Comparison of ENCODE assay signal across 19 cellular contexts in the genomic region with DNA sequence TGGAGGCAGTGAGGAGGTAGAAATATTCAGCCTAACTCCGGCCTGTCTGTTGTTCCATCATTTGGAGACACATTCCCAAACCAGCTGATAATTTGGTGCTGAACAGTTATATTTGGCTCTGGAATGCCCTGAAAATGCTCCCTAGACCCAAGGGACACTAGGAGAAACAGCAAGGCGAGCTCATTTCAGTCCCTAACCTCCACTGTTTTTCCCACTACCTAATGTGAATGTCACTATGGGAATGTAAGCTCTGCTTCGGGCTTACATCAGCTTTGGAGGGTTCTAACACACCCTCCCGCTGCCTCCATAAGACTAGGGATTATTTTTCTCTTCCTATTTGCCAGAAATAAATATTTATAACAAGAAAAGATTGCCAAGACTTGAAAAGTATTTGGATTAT.
A peak's percentile ranks its signal among the peaks of the same experiment; 100 is the strongest.
DNase-seq lines count a peak whose midpoint lies in the region; ATAC-seq and TF ChIP-seq lines count a peak whose summit lies in the region.
"Had no signal": no experiment of that assay in that cellular context is flagged by ENCODE, and none has a peak within 500 bp of the region (broad histone marks: within the 10 kb centered on the region; RNA-seq: fewer than 3 reads in every experiment).

No MANE protein-coding gene starts in this region.

- CTCF ChIA-PET in Panc1 (lab: Charles Lee) = no interaction called here

- in situ Hi-C loops in Panc1 (cut with HindIII; ENCODE audit: low pct_unique_long_range_greater_than_20kb, low sequenced_read_pairs) = no loop called here

- H3K9me3 ChIP-seq in Panc1 (ENCODE audit: control insufficient read depth, insufficient read depth, low read depth, low read length) = no peaks in the 10 kb centered on the region
- no peaks in the 10 kb centered on the region for H3K9me3 ChIP-seq in mucosa of rectum (ENCODE audit: control insufficient read depth in 2 of 2, low read length in 2 of 2)
- no peaks in the 10 kb centered on the region for H3K9me3 ChIP-seq in stomach smooth muscle (ENCODE audit: control insufficient read depth in 2 of 2, low read length in 2 of 2)
- H3K9me3 ChIP-seq: left lung, neutrophil had no signal

- POLR2A ChIA-PET in Panc1 (lab: Charles Lee) = no interaction called here

- no peak overlapping the region for H3K4me3 ChIP-seq in Panc1 (ENCODE audit: low read depth in 2 of 2, low read length in 2 of 2)
- no peak overlapping the region for H3K4me3 ChIP-seq in fibroblast of villous mesenchyme (ENCODE audit: low read depth, low read length)
- H3K4me3 ChIP-seq in mucosa of rectum (ENCODE audit: low read length in 2 of 2) = no peak overlapping the region
- no peak overlapping the region for H3K4me3 ChIP-seq in stomach smooth muscle (ENCODE audit: low read length in 2 of 2)
- H3K4me3 ChIP-seq: left lung had no signal

- H3K4me1 ChIP-seq in Panc1 (ENCODE audit: control insufficient read depth, insufficient read depth, low read length) (peaks cover 6% of the 10 kb centered on the region; the same call in 1 of the 2 replicates), mucosa of rectum (ENCODE audit: control insufficient read depth in 2 of 2, insufficient read depth in 2 of 2, low read length in 2 of 2) (peaks cover 0 to 3% of the 10 kb centered on the region in 2 donors), stomach smooth muscle (ENCODE audit: control insufficient read depth, insufficient read depth, low read length) (peaks cover 47% of the 10 kb centered on the region), foreskin keratinocyte (peaks cover 8% of the 10 kb centered on the region)
- H3K4me1 ChIP-seq: left lung had no signal

- ATAC-seq in Panc1 (no peak), foreskin keratinocyte (no peak), HG03342 (IDR thresholded peaks at IDR 0.05; ENCODE audit: unreplicated experiment) (no peak), HG02981 (IDR thresholded peaks at IDR 0.05; ENCODE audit: unreplicated experiment) (no peak)
- ATAC-seq: activated naive CD4-positive, alpha-beta T cell treated with anti-CD3 and anti-CD28 coated beads, Interleukin-2, amount 50 U/mL, for 72 hours; activated T-helper 17 cell treated with anti-CD3 and anti-CD28 coated beads, Interleukin-2, amount 50 U/mL, for 72 hours; esophagus mucosa; left lung; WTC11 had no signal

- H3K27me3 ChIP-seq in Panc1 (ENCODE audit: control insufficient read depth, insufficient read depth, low read length) (no peaks in the 10 kb centered on the region), mucosa of rectum (ENCODE audit: control insufficient read depth in 2 of 2, insufficient read depth in 2 of 2, low read length in 2 of 2) (no peaks in the 10 kb centered on the region), stomach smooth muscle (ENCODE audit: control insufficient read depth in 1 of 2, insufficient read depth in 2 of 2, low read length in 2 of 2) (no peaks in the 10 kb centered on the region), foreskin keratinocyte (no peaks in the 10 kb centered on the region)
- H3K27me3 ChIP-seq: left lung, neutrophil had no signal

- DNase-seq in Panc1 (ENCODE audit: low read depth, low spot score) = no peak
- DNase-seq in fibroblast of villous mesenchyme (ENCODE audit: low read depth) = peak; percentile 31
- no peak for DNase-seq in foreskin keratinocyte
- DNase-seq in SHP77 treated with DMSO at 0.1 percent for 48 hours (lab: John Stamatoyannopoulos, UW) = no peak
- DNase-seq: cerebellar nuclear complex; effector memory CD4-positive, alpha-beta T cell; head of caudate nucleus; left lung; MV-4-11; NCI-H524 treated with DMSO at 0.1 percent for 48 hours had no signal

- BruUV-seq in Panc1 (replicated peaks; lab: Mats Ljungman, UMichigan) = no TSS peak

- peak overlapping the region; percentile 14 for H3K27ac ChIP-seq in Panc1 (ENCODE audit: low read length)
- H3K27ac ChIP-seq in mucosa of rectum (ENCODE audit: low read depth in 2 of 2, low read length in 2 of 2) = peak overlapping the region; percentile 20 to 40
- H3K27ac ChIP-seq in stomach smooth muscle (ENCODE audit: low read length) = peak overlapping the region; percentile 58
- H3K27ac ChIP-seq in foreskin keratinocyte = no peak overlapping the region
- H3K27ac ChIP-seq: neutrophil had no signal

- TF ChIP-seq CTCF in Panc1 (IDR thresholded peaks at IDR 0.05) = no peak
- no peak for TF ChIP-seq CTCF in fibroblast of villous mesenchyme (IDR thresholded peaks at IDR 0.05; ENCODE audit: insufficient read depth, low read depth, low read length)
- TF ChIP-seq CTCF in foreskin keratinocyte (conservative IDR thresholded peaks at IDR 0.05) = no peak

- no peak overlapping the region for H3K9ac ChIP-seq in mucosa of rectum (ENCODE audit: low read depth in 1 of 2, low read length in 2 of 2)
- H3K9ac ChIP-seq in stomach smooth muscle (ENCODE audit: low read length in 2 of 2) = no peak overlapping the region

- intact Hi-C loops in Panc1 (cut with micrococcal nuclease; ENCODE audit: unreplicated experiment) = no loop called here

- H3K36me3 ChIP-seq in Panc1 (ENCODE audit: control insufficient read depth, insufficient read depth, low read length) (no peaks in the 10 kb centered on the region), mucosa of rectum (ENCODE audit: control insufficient read depth in 2 of 2, insufficient read depth in 2 of 2, low read length in 2 of 2) (no peaks in the 10 kb centered on the region), stomach smooth muscle (ENCODE audit: control insufficient read depth in 2 of 2, insufficient read depth in 2 of 2, low read length in 2 of 2) (peaks cover 0 to 2% of the 10 kb centered on the region in 2 donors)
- H3K36me3 ChIP-seq: left lung, neutrophil had no signal
